ENCODE assay signal across 17 cellular contexts in the genomic region with DNA sequence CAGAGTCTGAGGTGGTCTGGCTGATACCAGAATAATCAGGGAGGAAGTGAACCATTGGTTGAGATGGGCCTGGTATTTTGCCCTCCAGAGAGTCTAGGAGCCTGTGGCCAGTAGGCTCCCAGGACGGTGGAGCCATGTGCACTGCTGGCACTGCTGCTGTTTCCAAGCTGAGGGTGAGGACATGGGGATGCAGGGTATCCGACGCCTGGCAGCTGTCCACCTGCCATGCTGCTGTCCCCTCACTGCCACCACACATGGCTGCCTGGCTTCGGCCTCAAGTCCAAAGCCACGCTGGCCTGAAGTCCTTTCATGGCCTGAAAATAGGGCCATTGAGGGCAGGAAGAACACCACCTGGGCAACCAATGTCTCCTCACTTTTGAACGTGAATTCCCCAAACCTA. TPM values are rescaled to one million over a fixed set of nuclear protein-coding genes. Genes with fewer than 3 reads are reported as not detected.
"Had no signal": no experiment of that assay in that cellular context is flagged by ENCODE, and none has a peak within 500 bp of the region (broad histone marks: within the 10 kb centered on the region; RNA-seq: fewer than 3 reads in every experiment).

No MANE protein-coding gene starts in this region.

- H3K9me3 ChIP-seq: colonic mucosa, gastrocnemius medialis, mucosa of descending colon, suprapubic skin, thyroid gland, upper lobe of left lung, vagina had no signal

- H3K4me3 ChIP-seq: colonic mucosa, gastrocnemius medialis, mucosa of descending colon, suprapubic skin, thyroid gland, upper lobe of left lung, vagina had no signal

- DNase-seq: colonic mucosa; effector CD4-positive, alpha-beta T cell; endodermal cell; gastrocnemius medialis; immature natural killer cell; mammary epithelial cell; mucosa of descending colon; naive thymus-derived CD8-positive, alpha-beta T cell; posterior cingulate gyrus; small intestine; stimulated activated CD4-positive, alpha-beta T cell treated with anti-CD3 and anti-CD28 coated beads, Interleukin-12 subunit alpha, Interleukin-12 subunit beta, amount 100 ng/mL, for 4 hours; stimulated activated naive CD4-positive, alpha-beta T cell treated with Interleukin-2 at 50 U/mL for 16 hours; thyroid gland; upper lobe of left lung had no signal

- ATAC-seq: gastrocnemius medialis; mucosa of descending colon; naive thymus-derived CD8-positive, alpha-beta T cell had no signal

- H3K4me1 ChIP-seq: colonic mucosa, thyroid gland had no signal

- H3K27ac ChIP-seq: colonic mucosa, gastrocnemius medialis, suprapubic skin, thyroid gland, upper lobe of left lung, vagina had no signal

- H3K36me3 ChIP-seq: colonic mucosa, gastrocnemius medialis, suprapubic skin, thyroid gland, upper lobe of left lung, vagina had no signal

- H3K27me3 ChIP-seq: colonic mucosa, thyroid gland, upper lobe of left lung, vagina had no signal

RNA-seq across cellular contexts. Expression of gene CACNA1C, which starts 8.6 kb away (rescaled TPM):
- total RNA-seq: pulmonary artery endothelial cell had no signal
